In genomic region chr1:56432561-56432971, GRCh38 we compare ENCODE assay signal across 19 cellular contexts.
DNase-seq lines count a peak whose midpoint lies in the region; ATAC-seq and TF ChIP-seq lines count a peak whose summit lies in the region.
"Had no signal": no experiment of that assay in that cellular context is flagged by ENCODE, and none has a peak within 500 bp of the region (broad histone marks: within the 10 kb centered on the region; RNA-seq: fewer than 3 reads in every experiment).

No MANE protein-coding gene starts in this region.

- H3K79me2 ChIP-seq in PC-9 (ENCODE audit: low read depth): no peaks in the 10 kb centered on the region
- no peaks in the 10 kb centered on the region for H3K79me2 ChIP-seq in hepatocyte
- H3K79me2 ChIP-seq in parathyroid adenoma: no peaks in the 10 kb centered on the region

- H2AFZ ChIP-seq in PC-9 (no peak overlapping the region), hepatocyte (no peak overlapping the region), parathyroid adenoma (peak overlapping the region; percentile 68)

- H3F3A ChIP-seq in PC-9 (ENCODE audit: insufficient read depth, low read depth): no peaks in the 10 kb centered on the region

- CTCF ChIA-PET in HEK293 (lab: Yijun Ruan, JAX) (interaction anchor here (0.7 kb wide), 1 partner anchor 80 kb away, joined by 3 read pairs; no protein-coding TSS in a partner anchor), PC-9 (lab: Charles Lee) (no interaction called here)

- H3K4me1 ChIP-seq in HEK293 (ENCODE audit: control insufficient read depth, insufficient read depth, low read length) (peaks cover 5% of the 10 kb centered on the region; the same call in 1 of the 2 replicates), PC-9 (replicated peaks; ENCODE audit: insufficient read depth) (peaks cover 9% of the 10 kb centered on the region; the same call in 1 of the 2 replicates), hepatocyte (ENCODE audit: insufficient read depth) (peaks cover 46% of the 10 kb centered on the region), parathyroid adenoma (peaks cover 14% of the 10 kb centered on the region)
- H3K4me1 ChIP-seq: Peyer's patch had no signal

- no peaks in the 10 kb centered on the region for H3K36me3 ChIP-seq in HEK293 (ENCODE audit: control insufficient read depth in 2 of 2, insufficient read depth in 1 of 2, low read length in 2 of 2)
- no peaks in the 10 kb centered on the region for H3K36me3 ChIP-seq in PC-9 (ENCODE audit: low read depth)
- H3K36me3 ChIP-seq in hepatocyte (replicated peaks; ENCODE audit: insufficient read depth, low read depth): no peaks in the 10 kb centered on the region
- no peaks in the 10 kb centered on the region for H3K36me3 ChIP-seq in parathyroid adenoma (ENCODE audit: control insufficient read depth, insufficient read depth, low read length)
- H3K36me3 ChIP-seq: brain microvascular endothelial cell, Peyer's patch, tibial nerve had no signal

- BruUV-seq in PC-9 (replicated peaks; lab: Mats Ljungman, UMichigan): no TSS peak

- POLR2A ChIA-PET in HEK293 (lab: Yijun Ruan, JAX): no interaction called here
- POLR2A ChIA-PET in PC-9 (lab: Charles Lee; ENCODE audit: unreplicated experiment): no interaction called here

- peak overlapping the region; percentile 34 for H3K4me2 ChIP-seq in PC-9
- H3K4me2 ChIP-seq in hepatocyte: no peak overlapping the region
- H3K4me2 ChIP-seq in parathyroid adenoma (ENCODE audit: low read length): peak overlapping the region; percentile 1
- H3K4me2 ChIP-seq: SK-N-SH had no signal

- 39% methylated on average over 4 of the region's 4 CpGs for WGBS in hepatocyte (ENCODE audit: low lambda C conversion rate, missing lambda C conversion rate)

- TF ChIP-seq CTCF in HEK293 (tag by site-specific recombination; IDR thresholded peaks at IDR 0.05) (no peak), PC-9 (conservative IDR thresholded peaks at IDR 0.05) (no peak), hepatocyte (IDR thresholded peaks at IDR 0.05; ENCODE audit: poor library complexity) (no peak), parathyroid adenoma (IDR thresholded peaks at IDR 0.05) (no peak)

- H4K20me1 ChIP-seq in PC-9 (ENCODE audit: insufficient read depth) (no peaks in the 10 kb centered on the region), hepatocyte (ENCODE audit: insufficient read depth, poor library complexity, severe bottlenecking) (no peaks in the 10 kb centered on the region)

- H3K9me2 ChIP-seq in PC-9 (ENCODE audit: insufficient read depth) (no peaks in the 10 kb centered on the region), hepatocyte (replicated peaks; ENCODE audit: insufficient read depth) (no peaks in the 10 kb centered on the region)
- H3K9me2 ChIP-seq: SK-N-SH had no signal

- H3K27ac ChIP-seq in HEK293 (ENCODE audit: extremely low read depth, low read depth, low read length) (no peak overlapping the region), PC-9 (no peak overlapping the region), hepatocyte (peak overlapping the region; percentile 24), parathyroid adenoma (peak overlapping the region; percentile 65)
- H3K27ac ChIP-seq: brain microvascular endothelial cell, epithelial cell of prostate had no signal

- no peaks in the 10 kb centered on the region for H3K27me3 ChIP-seq in PC-9 (ENCODE audit: insufficient read depth, low read depth)
- H3K27me3 ChIP-seq in hepatocyte: no peaks in the 10 kb centered on the region
- H3K27me3 ChIP-seq in parathyroid adenoma (ENCODE audit: control insufficient read depth, insufficient read depth, low read length): no peaks in the 10 kb centered on the region
- H3K27me3 ChIP-seq: brain microvascular endothelial cell, Peyer's patch, tibial nerve had no signal

- H3K4me3 ChIP-seq in HEK293 (ENCODE audit: low read depth, low read length) (no peak overlapping the region), PC-9 (no peak overlapping the region), hepatocyte (no peak overlapping the region), parathyroid adenoma (ENCODE audit: low read depth, low read length) (no peak overlapping the region)
- H3K4me3 ChIP-seq: dorsolateral prefrontal cortex, mucosa of descending colon, Peyer's patch, tibial nerve had no signal

- DNase-seq in PC-9: no peak
- no peak for DNase-seq in hepatocyte (ENCODE audit: low spot score)
- DNase-seq in dedifferentiated amniotic fluid mesenchymal stem cell (ENCODE audit: extremely low spot score): no peak
- no peak for DNase-seq in AG20443 (ENCODE audit: low spot score)
- DNase-seq: brain microvascular endothelial cell, dorsolateral prefrontal cortex, mucosa of descending colon, NCI-H1417, NCI-H2171, SK-N-SH, T1000 had no signal

- no peak overlapping the region for H3K9ac ChIP-seq in parathyroid adenoma
- H3K9ac ChIP-seq: SK-N-SH had no signal

- intact Hi-C loops in PC-9 (cut with micrococcal nuclease; ENCODE audit: unreplicated experiment): no loop called here

- no peak for ATAC-seq in HG03159 (IDR thresholded peaks at IDR 0.05; ENCODE audit: unreplicated experiment)
- no peak for ATAC-seq in HG02840 (IDR thresholded peaks at IDR 0.05; ENCODE audit: low FRiP score, unreplicated experiment)
- ATAC-seq: stimulated activated effector memory CD8-positive, alpha-beta T cell treated with anti-CD3 and anti-CD28 coated beads, Interleukin-12 subunit alpha, Interleukin-12 subunit beta, amount 100 ng/mL, for 72 hours had no signal

- no peaks in the 10 kb centered on the region for H3K9me3 ChIP-seq in HEK293 (ENCODE audit: control insufficient read depth, insufficient read depth, low read depth, low read length)
- H3K9me3 ChIP-seq in PC-9 (ENCODE audit: insufficient read depth, low read depth): no peaks in the 10 kb centered on the region
- no peaks in the 10 kb centered on the region for H3K9me3 ChIP-seq in hepatocyte (ENCODE audit: low read depth)
- no peaks in the 10 kb centered on the region for H3K9me3 ChIP-seq in parathyroid adenoma (ENCODE audit: control insufficient read depth, low read length)
- H3K9me3 ChIP-seq: mucosa of descending colon, Peyer's patch, SK-N-SH, tibial nerve had no signal

TF ChIP-seq in HEK293, 187 proteins besides CTCF, POLR2A, EP300 and RAD21:
- no peak for TF ChIP-seq ZNF426 (tag by site-specific recombination; IDR thresholded peaks at IDR 0.05)
- TF ChIP-seq ZNF514 (tag by site-specific recombination; IDR thresholded peaks at IDR 0.05): no peak
- no peak for TF ChIP-seq ZNF544 (tag by site-specific recombination; IDR thresholded peaks at IDR 0.05)
- TF ChIP-seq SP3 (tag by site-specific recombination; IDR thresholded peaks at IDR 0.05): no peak
- peak; percentile 53; the same call in 1 of the 2 replicates for TF ChIP-seq EGR2 (tag by site-specific recombination; IDR thresholded peaks at IDR 0.05; ENCODE audit: low read depth)

Comparison
In these comparisons a context has a peak if more than half of its experiments do, and no peak if none do; other contexts are left out.
1. H3K27ac ChIP-seq: peak in hepatocyte (single experiment) and parathyroid adenoma (single experiment); none in HEK293 (single experiment) and PC-9 (single experiment).